In the genomic region with DNA sequence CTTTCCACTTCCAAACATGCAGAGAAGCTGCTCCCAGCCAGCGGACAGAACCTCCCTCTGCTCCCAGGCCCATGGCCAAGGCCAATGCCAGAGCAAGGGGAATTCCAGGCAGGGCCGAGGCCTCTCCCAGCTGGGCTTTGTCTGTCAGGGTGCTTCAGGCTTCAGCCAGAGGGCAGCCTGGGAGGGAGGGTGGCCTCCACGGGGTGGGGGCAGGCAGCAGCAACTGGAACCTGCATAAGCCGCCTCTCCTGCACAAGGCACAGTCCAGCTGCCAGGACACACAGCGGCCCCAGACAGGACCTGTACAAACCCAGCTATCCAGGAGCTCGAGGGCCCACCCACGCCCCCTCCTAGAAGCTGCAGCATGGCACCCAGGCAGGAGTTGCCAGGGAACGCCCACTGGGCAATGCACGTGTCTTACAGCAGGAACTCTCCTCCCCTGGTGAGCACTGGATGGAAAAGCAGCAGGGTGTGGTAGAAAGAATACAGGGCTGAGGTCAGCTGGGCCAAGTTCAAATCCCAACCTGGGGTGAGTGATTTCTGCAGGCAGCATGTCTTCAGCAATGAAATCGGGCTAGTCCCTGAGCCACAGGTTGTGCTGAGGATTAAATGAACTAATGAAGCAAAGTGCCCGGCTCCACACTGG, we compare ENCODE assay signal across 8 cellular contexts. TPM values are rescaled to one million over a fixed set of nuclear protein-coding genes. Genes with fewer than 3 reads are reported as not detected.
A peak's percentile ranks its signal among the peaks of the same experiment; 100 is the strongest.
DNase-seq lines count a peak whose midpoint lies in the region; ATAC-seq and TF ChIP-seq lines count a peak whose summit lies in the region.

No MANE protein-coding gene starts in this region.

- H2BK15ac ChIP-seq in mesendoderm (replicated peaks; ENCODE audit: low read depth), result no peak overlapping the region

- H3K27me3 ChIP-seq in mesendoderm (ENCODE audit: insufficient read depth, low read length, poor library complexity) (no peaks in the 10 kb centered on the region), upper lobe of left lung (no peaks in the 10 kb centered on the region)

- H3K4me2 ChIP-seq in mesendoderm (ENCODE audit: low read length), result no peak overlapping the region

- no peak overlapping the region for H4K5ac ChIP-seq in mesendoderm (ENCODE audit: low read length)

- H3K4me1 ChIP-seq in mesendoderm (ENCODE audit: control insufficient read depth, low read depth, low read length), result peaks cover 25% of the 10 kb centered on the region
- peaks cover 89 to 99% (median 93%) of the 10 kb centered on the region in 4 donors for H3K4me1 ChIP-seq in upper lobe of left lung

- H2BK120ac ChIP-seq in mesendoderm (ENCODE audit: low read depth, low read length), result no peak overlapping the region

- no peaks in the 10 kb centered on the region for H3K9me3 ChIP-seq in upper lobe of left lung

- H3K4ac ChIP-seq in mesendoderm (ENCODE audit: low read depth, low read length), result no peak overlapping the region

- peaks cover 24% of the 10 kb centered on the region for H3K79me2 ChIP-seq in mesendoderm (ENCODE audit: control insufficient read depth, insufficient read depth, low read length)

- peaks cover 34% of the 10 kb centered on the region for H3K79me1 ChIP-seq in mesendoderm (ENCODE audit: low read length)

- no peaks in the 10 kb centered on the region for H3K36me3 ChIP-seq in mesendoderm (ENCODE audit: control insufficient read depth, insufficient read depth, low read length)
- no peaks in the 10 kb centered on the region for H3K36me3 ChIP-seq in upper lobe of left lung

- no peak overlapping the region for H2BK5ac ChIP-seq in mesendoderm (ENCODE audit: low read length)

- WGBS in mesendoderm (ENCODE audit: extremely low coverage, insufficient coverage, low lambda C conversion rate), result no CpG with 5 or more reads among the region's 11 CpGs
- 31 to 47% methylated on average over 4 to 10 of the region's 11 CpGs for WGBS in upper lobe of left lung, 2 donors

- H3K18ac ChIP-seq in mesendoderm (ENCODE audit: low read length), result no peak overlapping the region

- no peak overlapping the region for H3K56ac ChIP-seq in mesendoderm (ENCODE audit: low read length)

- H3K9ac ChIP-seq in mesendoderm (ENCODE audit: low read length), result no peak overlapping the region

- H3K27ac ChIP-seq in mesendoderm (ENCODE audit: low read depth, low read length), result no peak overlapping the region
- peak overlapping the region; percentile 36 to 91 (median 68) for H3K27ac ChIP-seq in upper lobe of left lung

- peak overlapping the region; percentile 59 for H3K23ac ChIP-seq in mesendoderm (ENCODE audit: low read length)

- DNase-seq in NCI-H345 (lab: John Stamatoyannopoulos, UW), result peak; percentile 3
- no peak for DNase-seq in NCI-H345 treated with DMSO at 0.1 percent for 48 hours (lab: John Stamatoyannopoulos, UW; ENCODE audit: unreplicated experiment)
- peak; percentile 41 for DNase-seq in ecto neural progenitor cell (ENCODE audit: low spot score)
- DNase-seq in mesendoderm, result no peak
- DNase-seq in upper lobe of left lung, result peak; percentile 82 to 87
- DNase-seq in cerebellum (ENCODE audit: low spot score), result no peak
- no peak for DNase-seq in NCI-H1048 (lab: John Stamatoyannopoulos, UW)

- no peak overlapping the region for H4K8ac ChIP-seq in mesendoderm (ENCODE audit: low read depth, low read length)

- peak in 2 of 6 experiments; percentile 5 to 16 for TF ChIP-seq CTCF in upper lobe of left lung (IDR thresholded peaks at IDR 0.05)

- TF ChIP-seq POLR2A in upper lobe of left lung (IDR thresholded peaks at IDR 0.05), result no peak

- ATAC-seq in upper lobe of left lung (ENCODE audit: low FRiP score in 2 of 2) (peak; percentile 45 to 69), HG03442 (IDR thresholded peaks at IDR 0.05; ENCODE audit: unreplicated experiment) (no peak)

- no peak overlapping the region for H2AK5ac ChIP-seq in mesendoderm (ENCODE audit: low read length)

- peak in 1 of 4 donors; percentile 38 for TF ChIP-seq EP300 in upper lobe of left lung (IDR thresholded peaks at IDR 0.05)

- H3K4me3 ChIP-seq in mesendoderm (ENCODE audit: low read length) (no peak overlapping the region), upper lobe of left lung (no peak overlapping the region)

RNA-seq across cellular contexts. Expression of a gene that starts 7.6 kb away (rescaled TPM):
- polyA plus RNA-seq in mesendoderm (2013, experiment 1 of 2), result 9.4 TPM
- 9.3 TPM for polyA plus RNA-seq in mesendoderm (2013, experiment 2 of 2)
- total RNA-seq in upper lobe of left lung, result 10 to 100 TPM; 35.8 to 62.5 (median 47.8) TPM
- total RNA-seq in cerebellum, result 35.2 TPM

RNA-seq across cellular contexts. Expression of a gene that starts 55.1 kb away (rescaled TPM):
- 16.3 TPM for polyA plus RNA-seq in mesendoderm (2013, experiment 1 of 2)
- polyA plus RNA-seq in mesendoderm (2013, experiment 2 of 2), result 15.8 TPM
- 10 to 100 TPM in 4 of 6 donors, 1 to 10 TPM in 2; 3.6 to 17.3 (median 11.4) TPM for total RNA-seq in upper lobe of left lung
- total RNA-seq in cerebellum, result 53.9 TPM

Comparison
In these comparisons a context has a peak if more than half of its experiments do, and no peak if none do; other contexts are left out.
1. DNase-seq: peak in NCI-H345 (single experiment), ecto neural progenitor cell (single experiment) and upper lobe of left lung (2 of 2); none in NCI-H345 treated with DMSO at 0.1 percent for 48 hours (single experiment), mesendoderm (single experiment), cerebellum (single experiment) and NCI-H1048 (single experiment).